ENCODE assay signal across 19 cellular contexts in the genomic region with DNA sequence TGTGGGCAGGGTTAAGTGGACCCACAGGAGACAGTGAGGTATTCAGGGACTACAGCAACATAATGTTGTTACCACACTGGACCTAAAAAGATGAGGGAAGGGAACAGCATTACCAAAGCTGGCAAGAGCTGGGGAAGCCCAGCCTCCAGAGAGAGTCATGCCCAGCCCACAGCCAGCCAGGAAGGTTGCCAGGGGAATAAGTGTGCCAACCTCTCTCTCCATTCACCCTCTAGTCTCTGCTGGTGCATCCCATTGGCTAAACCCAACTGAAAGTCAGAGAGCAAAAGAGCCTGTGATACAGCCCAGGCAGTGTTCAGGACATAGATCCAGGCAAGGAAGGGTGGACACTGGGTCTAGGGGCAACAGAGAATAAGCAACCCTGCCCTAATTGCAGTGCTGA. TPM values are rescaled to one million over a fixed set of nuclear protein-coding genes. Genes with fewer than 3 reads are reported as not detected.
"Had no signal": no experiment of that assay in that cellular context is flagged by ENCODE, and none has a peak within 500 bp of the region (broad histone marks: within the 10 kb centered on the region; RNA-seq: fewer than 3 reads in every experiment).

No MANE protein-coding gene starts in this region.

- H3K27me3 ChIP-seq: adrenal gland, esophagus muscularis mucosa, sigmoid colon, upper lobe of right lung had no signal

- H3K36me3 ChIP-seq: adrenal gland, cardiac muscle cell had no signal

- H3K27ac ChIP-seq: adrenal gland, cardiac muscle cell, esophagus muscularis mucosa, sigmoid colon, spleen, thoracic aorta, upper lobe of right lung had no signal

- H3K4me3 ChIP-seq: adrenal gland, cardiac muscle cell, esophagus muscularis mucosa, lung, sigmoid colon, spleen, thoracic aorta, upper lobe of right lung had no signal

- DNase-seq: activated CD4-positive, alpha-beta memory T cell treated with anti-CD3 and anti-CD28 coated beads for 36 hours; activated CD8-positive, alpha-beta memory T cell treated with anti-CD3 and anti-CD28 coated beads, Interleukin-2, amount 10 ng/mL, durations not matched to agents 7 days and 5 days; activated effector memory CD4-positive, alpha-beta T cell treated with anti-CD3 and anti-CD28 coated beads, Interleukin-2, amount 50 U/mL, for 16 hours; activated T-cell treated with anti-CD3 and anti-CD28 coated beads, Interleukin-2, amount 50 U/mL, for 24 hours; adrenal gland; cortex of kidney; effector CD4-positive, alpha-beta T cell; sigmoid colon; SK-N-SH; spleen; stimulated activated naive CD8-positive, alpha-beta T cell treated with anti-CD3 and anti-CD28 coated beads, Interleukin-15, amount 100 ng/mL, for 72 hours; T-helper 1 cell; T1000; upper lobe of right lung had no signal

- ATAC-seq: activated CD8-positive, alpha-beta memory T cell treated with anti-CD3 and anti-CD28 coated beads, Interleukin-2, amount 10 ng/mL, durations not matched to agents 7 days and 5 days; natural killer cell treated with Interleukin-12 subunit alpha and Interleukin-12 subunit beta and Interleukin-15 and Interleukin-18, amount 100 ng/mL, for 72 hours; stimulated activated naive CD8-positive, alpha-beta T cell treated with anti-CD3 and anti-CD28 coated beads, Interleukin-15, amount 100 ng/mL, for 72 hours; upper lobe of right lung had no signal

- H3K9me3 ChIP-seq: adrenal gland, esophagus muscularis mucosa, sigmoid colon, SK-N-SH, spleen, thoracic aorta, upper lobe of right lung had no signal

- H3K4me1 ChIP-seq: adrenal gland, esophagus muscularis mucosa, sigmoid colon, upper lobe of right lung had no signal

RNA-seq across cellular contexts. Expression of gene AFAP1L1, which starts 35.8 kb away (rescaled TPM):
- total RNA-seq: activated CD4-positive, alpha-beta memory T cell treated with anti-CD3 and anti-CD28 coated beads for 36 hours; activated CD8-positive, alpha-beta memory T cell treated with anti-CD3 and anti-CD28 coated beads, Interleukin-2, amount 10 ng/mL, durations not matched to agents 7 days and 5 days had no signal
